In genomic region chr1:149638481-149638880, GRCh38 we compare ENCODE assay signal across 9 cellular contexts. TPM values are rescaled to one million over a fixed set of nuclear protein-coding genes. Genes with fewer than 3 reads are reported as not detected.
"Had no signal": no experiment of that assay in that cellular context is flagged by ENCODE, and none has a peak within 500 bp of the region (broad histone marks: within the 10 kb centered on the region; RNA-seq: fewer than 3 reads in every experiment).

No MANE protein-coding gene starts in this region.

RNA-seq across cellular contexts. Expression of gene PPIAL4C, which starts 54.8 kb away (rescaled TPM):
- total RNA-seq: adrenal gland, ascending aorta, endodermal cell, esophagus squamous epithelium, gastrocnemius medialis, mucosa of gallbladder, pulmonary artery endothelial cell, right cardiac atrium, thyroid gland had no signal
- polyA plus RNA-seq: right cardiac atrium had no signal
